ENCODE assay signal across 11 cellular contexts in genomic region chr2:150477347-150477746, GRCh38. TPM values are rescaled to one million over a fixed set of nuclear protein-coding genes. Genes with fewer than 3 reads are reported as not detected.
DNase-seq lines count a peak whose midpoint lies in the region; ATAC-seq and TF ChIP-seq lines count a peak whose summit lies in the region.
"Had no signal": no experiment of that assay in that cellular context is flagged by ENCODE, and none has a peak within 500 bp of the region (broad histone marks: within the 10 kb centered on the region; RNA-seq: fewer than 3 reads in every experiment).

No MANE protein-coding gene starts in this region.

- no peaks in the 10 kb centered on the region for H3K9me3 Mint-ChIP-seq in brain
- no peaks in the 10 kb centered on the region for H3K9me3 Mint-ChIP-seq in activated naive CD4-positive, alpha-beta T cell treated with anti-CD3 and anti-CD28 coated beads for 36 hours

- peak overlapping the region; percentile 48 to 95 (median 92) for H3K27ac Mint-ChIP-seq in brain
- H3K27ac Mint-ChIP-seq in activated naive CD4-positive, alpha-beta T cell treated with anti-CD3 and anti-CD28 coated beads for 36 hours = no peak overlapping the region

- DNase-seq in HFF-Myc (ENCODE audit: extremely low read depth, low read depth) (no peak), kidney tubule cell (ENCODE audit: low spot score) (peak; percentile 67), spleen (no peak), NCI-H1694 treated with DMSO at 0.1 percent for 48 hours (lab: John Stamatoyannopoulos, UW) (no peak)
- DNase-seq in activated naive CD4-positive, alpha-beta T cell treated with anti-CD3 and anti-CD28 coated beads for 36 hours = no peak
- DNase-seq: KBM-7, NCI-H510A, T1000 had no signal

- TF ChIP-seq CTCF in HFF-Myc (IDR thresholded peaks at IDR 0.05; ENCODE audit: low read depth, low read length, missing control alignments) (no peak), brain (conservative IDR thresholded peaks at IDR 0.05) (no peak), spleen (IDR thresholded peaks at IDR 0.05 in 8 of 11, conservative IDR thresholded peaks at IDR 0.05 in 3 of 11) (no peak)

- CTCF ChIA-PET in activated naive CD4-positive, alpha-beta T cell treated with anti-CD3 and anti-CD28 coated beads for 36 hours (lab: Charles Lee) = no interaction called here

- no peaks in the 10 kb centered on the region for H3K9me3 ChIP-seq in spleen

- H3K27me3 ChIP-seq in spleen (replicated peaks in 1 of 7) = no peaks in the 10 kb centered on the region

- TF ChIP-seq POLR2A in spleen (IDR thresholded peaks at IDR 0.05) = no peak

- WGBS in spleen, 5 donors = 60 to 79% (median 65%) methylated on average over 3 of the region's 3 CpGs

- H3K4me1 Mint-ChIP-seq in brain = peaks cover 100% of the 10 kb centered on the region
- H3K4me1 Mint-ChIP-seq in activated naive CD4-positive, alpha-beta T cell treated with anti-CD3 and anti-CD28 coated beads for 36 hours (ENCODE audit: low read depth) = no peaks in the 10 kb centered on the region

- H3K27me3 Mint-ChIP-seq in brain = no peaks in the 10 kb centered on the region
- no peaks in the 10 kb centered on the region for H3K27me3 Mint-ChIP-seq in activated naive CD4-positive, alpha-beta T cell treated with anti-CD3 and anti-CD28 coated beads for 36 hours (ENCODE audit: low read depth)

- ATAC-seq in HG03378 (IDR thresholded peaks at IDR 0.05; ENCODE audit: unreplicated experiment) = no peak
- no peak for ATAC-seq in GM21576 (IDR thresholded peaks at IDR 0.05; ENCODE audit: unreplicated experiment)

- peak overlapping the region; percentile 61 to 98 (median 75) for H3K4me3 Mint-ChIP-seq in brain
- H3K4me3 Mint-ChIP-seq in activated naive CD4-positive, alpha-beta T cell treated with anti-CD3 and anti-CD28 coated beads for 36 hours = no peak overlapping the region

- no peaks in the 10 kb centered on the region for H3K36me3 ChIP-seq in spleen

- intact Hi-C loops in spleen (cut with DNase I; ENCODE audit: low total_unique reads) = no loop called here
- intact Hi-C loops in activated naive CD4-positive, alpha-beta T cell treated with anti-CD3 and anti-CD28 coated beads for 36 hours (cut with micrococcal nuclease) = no loop called here

- H3K4me1 ChIP-seq in spleen = peaks cover 0 to 25% (median 0%) of the 10 kb centered on the region in 6 donors

- H3K4me3 ChIP-seq in HFF-Myc (replicated peaks; ENCODE audit: low read depth, low read length) (peak overlapping the region; percentile 12; the same call in 1 of the 2 replicates), spleen (peak overlapping the region in 2 of 8 donors; percentile 5 to 17)

- H3K36me3 Mint-ChIP-seq in brain = peaks cover 84% of the 10 kb centered on the region
- H3K36me3 Mint-ChIP-seq in activated naive CD4-positive, alpha-beta T cell treated with anti-CD3 and anti-CD28 coated beads for 36 hours (ENCODE audit: low read depth) = no peaks in the 10 kb centered on the region

- H3K27ac ChIP-seq in spleen = peak overlapping the region in 5 of 8 donors; percentile 48 to 82 (median 62)

RNA-seq across cellular contexts. Expression of gene RND3, which starts 10.1 kb away (rescaled TPM):
- polyA plus RNA-seq in brain (ENCODE audit: insufficient read depth, low read depth, low replicate concordance) = 1.5 TPM
- total RNA-seq in spleen = 10 to 100 TPM; 54.1 to 97.0 (median 62.2) TPM
- polyA plus RNA-seq in spleen = 10 to 100 TPM; 10.3 to 17.1 (median 10.6) TPM
- total RNA-seq in activated naive CD4-positive, alpha-beta T cell treated with anti-CD3 and anti-CD28 coated beads for 36 hours = not detected

Comparison
In these comparisons a context has a peak if more than half of its experiments do, and no peak if none do; other contexts are left out.
1. RNA of gene RND3, which starts 10.1 kb away (total RNA-seq): 54.1 to 97.0 TPM in spleen; not detected in activated naive CD4-positive, alpha-beta T cell treated with anti-CD3 and anti-CD28 coated beads for 36 hours; every median in the first group is over 10 times any median in the second.